In genomic region chr7:114924066-114924712, GRCh38 we compare ENCODE assay signal across 1 cellular context.
TF ChIP-seq lines count a peak whose summit lies in the region.

No MANE protein-coding gene starts in this region.

TF ChIP-seq in GM12891, 5 proteins besides CTCF, POLR2A, EP300 and RAD21 (continued from another document):
- TF ChIP-seq POLR2AphosphoS5 (IDR thresholded peaks at IDR 0.05; ENCODE audit: low read depth, low read length) = no peak
